In the genomic region with DNA sequence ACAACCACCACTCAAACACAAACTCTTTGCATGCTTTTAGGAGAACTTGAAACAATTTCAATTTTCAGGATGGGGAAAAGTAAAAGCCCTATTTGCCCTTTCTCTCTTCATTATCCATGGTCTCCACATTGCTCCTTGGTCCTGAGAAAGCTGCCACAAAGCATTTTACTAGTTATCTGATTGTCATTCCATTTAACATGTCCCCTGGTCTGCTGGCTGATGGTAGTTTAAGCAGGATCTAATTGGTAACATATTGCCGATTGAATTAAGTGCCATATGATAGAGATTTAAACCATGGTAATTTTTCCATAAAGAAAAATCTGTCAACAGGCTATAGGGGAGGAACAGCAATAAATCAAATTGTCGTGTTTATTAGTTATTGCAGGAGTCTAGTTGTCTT, we compare ENCODE assay signal across 17 cellular contexts. TPM values are rescaled to one million over a fixed set of nuclear protein-coding genes. Genes with fewer than 3 reads are reported as not detected.
DNase-seq lines count a peak whose midpoint lies in the region; TF ChIP-seq lines count a peak whose summit lies in the region.
"Had no signal": no experiment of that assay in that cellular context is flagged by ENCODE, and none has a peak within 500 bp of the region (broad histone marks: within the 10 kb centered on the region; RNA-seq: fewer than 3 reads in every experiment).

No MANE protein-coding gene starts in this region.

- TF ChIP-seq POLR2A in prostate gland (IDR thresholded peaks at IDR 0.05), result no peak

- H3F3A ChIP-seq in SK-N-SH (replicated peaks; ENCODE audit: insufficient read depth), result no peaks in the 10 kb centered on the region

- no peak overlapping the region for H3K4me2 ChIP-seq in SK-N-SH

- no peak overlapping the region for H3K4me3 Mint-ChIP-seq in immature natural killer cell
- H3K4me3 Mint-ChIP-seq: HFFc6; T-helper 2 cell treated with Interferon-gamma antibody and Interleukin-4, amounts not matched to agents 5 μg/mL and 100 μg/mL, for 36 hours had no signal

- H3K4me1 Mint-ChIP-seq in immature natural killer cell, result peaks cover 34 to 60% of the 10 kb centered on the region in 2 donors

- no peak overlapping the region for H3K9ac ChIP-seq in SK-N-SH

- no peaks in the 10 kb centered on the region for H3K27me3 ChIP-seq in SK-N-SH (ENCODE audit: insufficient read depth)
- no peaks in the 10 kb centered on the region for H3K27me3 ChIP-seq in prostate gland (replicated peaks; ENCODE audit: insufficient read depth)

- intact Hi-C loops in prostate gland (cut with DNase I), result no loop called here

- 8% methylated on average over 2 of the region's 2 CpGs for WGBS in SK-N-SH (ENCODE audit: low lambda C conversion rate)
- 32% methylated on average over 2 of the region's 2 CpGs for WGBS in prostate gland

- peaks cover 0 to 3% (median 3%) of the 10 kb centered on the region in 3 donors for H3K36me3 Mint-ChIP-seq in immature natural killer cell

- peak in 1 of 2 experiments; percentile 98; a peak in 2 of 4 replicates for TF ChIP-seq EP300 in SK-N-SH (IDR thresholded peaks at IDR 0.05; ENCODE audit: borderline replicate concordance in 1 of 2, low read depth in 1 of 2, low read length in 1 of 2)

- POLR2A ChIA-PET in SK-N-SH (lab: Yijun Ruan, JAX), result no interaction called here

- TF ChIP-seq CTCF in SK-N-SH (IDR thresholded peaks at IDR 0.05), result no peak
- TF ChIP-seq CTCF in prostate gland (IDR thresholded peaks at IDR 0.05), result no peak

- H3K4me1 ChIP-seq in SK-N-SH (ENCODE audit: control insufficient read depth in 1 of 2, insufficient read depth in 2 of 2, low read depth in 1 of 2, low read length in 1 of 2), result peaks cover 0 to 21% of the 10 kb centered on the region in 2 experiments; a peak in 2 of 4 replicates
- H3K4me1 ChIP-seq in prostate gland (replicated peaks), result no peaks in the 10 kb centered on the region

- no peaks in the 10 kb centered on the region for H3K9me3 Mint-ChIP-seq in immature natural killer cell
- H3K9me3 Mint-ChIP-seq: HFFc6; T-helper 2 cell treated with Interferon-gamma antibody and Interleukin-4, amounts not matched to agents 5 μg/mL and 100 μg/mL, for 36 hours had no signal

- H3K27ac Mint-ChIP-seq in immature natural killer cell, result no peak overlapping the region
- H3K27ac Mint-ChIP-seq: HFFc6; T-helper 2 cell treated with Interferon-gamma antibody and Interleukin-4, amounts not matched to agents 5 μg/mL and 100 μg/mL, for 36 hours had no signal

- CTCF ChIA-PET in SK-N-SH (lab: Yijun Ruan, JAX), result no interaction called here

- H3K27ac ChIP-seq in KOPT-K1 (ENCODE audit: low read depth, low read length, poor library complexity, severe bottlenecking) (peak overlapping the region; percentile 52), SK-N-SH (ENCODE audit: low read depth in 2 of 2, low read length in 1 of 2) (peak overlapping the region in 1 of 2 experiments; percentile 53; a peak in 1 of 4 replicates), prostate gland (no peak overlapping the region)

- H3K9me3 ChIP-seq in KOPT-K1 (ENCODE audit: insufficient read depth, low read length, poor library complexity, severe bottlenecking) (no peaks in the 10 kb centered on the region), SK-N-SH (no peaks in the 10 kb centered on the region), prostate gland (no peaks in the 10 kb centered on the region)

- DNase-seq in NOMO-1 treated with DMSO at 0.1 percent for 48 hours (lab: John Stamatoyannopoulos, UW; ENCODE audit: unreplicated experiment) (peak; percentile 2), NOMO-1 treated with dmso at 0.1 percent for 144 hours (lab: John Stamatoyannopoulos, UW; ENCODE audit: unreplicated experiment) (no peak), SK-N-SH (peak; percentile 79), NCI-H2029 treated with DMSO at 0.1 percent for 48 hours (lab: John Stamatoyannopoulos, UW) (no peak), prostate gland (ENCODE audit: low spot score) (no peak), NCI-H446 (lab: John Stamatoyannopoulos, UW) (no peak), immature natural killer cell (no peak)
- DNase-seq: GDM1; GOT3; HFFc6; NCI-H1092; NCI-H187; NCI-H526 treated with DMSO at 0.1 percent for 48 hours; NK-92 treated with Interleukin-12 subunit alpha and Interleukin-12 subunit beta, amount 100 ng/mL, for 24 hours had no signal

- TF ChIP-seq RAD21 in SK-N-SH (IDR thresholded peaks at IDR 0.05; ENCODE audit: low read length), result peak; percentile 44

- no peaks in the 10 kb centered on the region for H4K20me1 ChIP-seq in SK-N-SH (ENCODE audit: insufficient read depth)

- no peaks in the 10 kb centered on the region for H3K9me2 ChIP-seq in SK-N-SH

- H3K36me3 ChIP-seq in KOPT-K1 (ENCODE audit: insufficient read depth, low read length) (0 out of 2 replicates have a peak, but pooled peaks cover 4% of the 10 kb centered on the region), SK-N-SH (replicated peaks in 1 of 2; ENCODE audit: control insufficient read depth in 1 of 2, insufficient read depth in 2 of 2, low read length in 1 of 2) (no peaks in the 10 kb centered on the region), prostate gland (no peaks in the 10 kb centered on the region)

- no peak overlapping the region for H2AFZ ChIP-seq in SK-N-SH (ENCODE audit: low read depth)

- no peaks in the 10 kb centered on the region for H3K79me2 ChIP-seq in SK-N-SH (ENCODE audit: insufficient read depth)

- H3K4me3 ChIP-seq in SK-N-SH (ENCODE audit: low read depth in 2 of 2, low read length in 1 of 2) (no peak overlapping the region), prostate gland (no peak overlapping the region)
- H3K4me3 ChIP-seq: K562 had no signal

- peaks cover 6 to 13% (median 10%) of the 10 kb centered on the region in 3 donors for H3K27me3 Mint-ChIP-seq in immature natural killer cell (ENCODE audit: low read depth in 3 of 3)

TF ChIP-seq in SK-N-SH, 30 proteins besides CTCF, POLR2A, EP300 and RAD21 (continues in another document):
- peak; percentile 91 for TF ChIP-seq CHD2 (IDR thresholded peaks at IDR 0.05; ENCODE audit: low read length, partially characterized antibody)
- no peak for TF ChIP-seq SMC3 (IDR thresholded peaks at IDR 0.05; ENCODE audit: low read depth, low read length)
- peak; percentile 97 for TF ChIP-seq GATA2 (CRISPR knock-in tag; IDR thresholded peaks at IDR 0.05)
- TF ChIP-seq POLR2AphosphoS5 (IDR thresholded peaks at IDR 0.05; ENCODE audit: low read depth, low read length), result peak; percentile 44; the same call in 1 of the 2 replicates
- TF ChIP-seq, protein P1, sequence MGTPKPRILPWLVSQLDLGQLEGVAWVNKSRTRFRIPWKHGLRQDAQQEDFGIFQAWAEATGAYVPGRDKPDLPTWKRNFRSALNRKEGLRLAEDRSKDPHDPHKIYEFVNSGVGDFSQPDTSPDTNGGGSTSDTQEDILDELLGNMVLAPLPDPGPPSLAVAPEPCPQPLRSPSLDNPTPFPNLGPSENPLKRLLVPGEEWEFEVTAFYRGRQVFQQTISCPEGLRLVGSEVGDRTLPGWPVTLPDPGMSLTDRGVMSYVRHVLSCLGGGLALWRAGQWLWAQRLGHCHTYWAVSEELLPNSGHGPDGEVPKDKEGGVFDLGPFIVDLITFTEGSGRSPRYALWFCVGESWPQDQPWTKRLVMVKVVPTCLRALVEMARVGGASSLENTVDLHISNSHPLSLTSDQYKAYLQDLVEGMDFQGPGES (IDR thresholded peaks at IDR 0.05; ENCODE audit: low read depth, low read length), result no peak
- TF ChIP-seq RXRA (IDR thresholded peaks at IDR 0.05; ENCODE audit: borderline replicate concordance, low read depth), result no peak
- TF ChIP-seq, protein P2, sequence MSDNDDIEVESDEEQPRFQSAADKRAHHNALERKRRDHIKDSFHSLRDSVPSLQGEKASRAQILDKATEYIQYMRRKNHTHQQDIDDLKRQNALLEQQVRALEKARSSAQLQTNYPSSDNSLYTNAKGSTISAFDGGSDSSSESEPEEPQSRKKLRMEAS (IDR thresholded peaks at IDR 0.05; ENCODE audit: low read depth), result no peak
- TF ChIP-seq FOXJ3 (CRISPR knock-in tag; IDR thresholded peaks at IDR 0.05), result peak; percentile 88
- no peak for TF ChIP-seq SIN3A (IDR thresholded peaks at IDR 0.05; ENCODE audit: borderline replicate concordance, low read depth, low read length)
- TF ChIP-seq, protein P3, sequence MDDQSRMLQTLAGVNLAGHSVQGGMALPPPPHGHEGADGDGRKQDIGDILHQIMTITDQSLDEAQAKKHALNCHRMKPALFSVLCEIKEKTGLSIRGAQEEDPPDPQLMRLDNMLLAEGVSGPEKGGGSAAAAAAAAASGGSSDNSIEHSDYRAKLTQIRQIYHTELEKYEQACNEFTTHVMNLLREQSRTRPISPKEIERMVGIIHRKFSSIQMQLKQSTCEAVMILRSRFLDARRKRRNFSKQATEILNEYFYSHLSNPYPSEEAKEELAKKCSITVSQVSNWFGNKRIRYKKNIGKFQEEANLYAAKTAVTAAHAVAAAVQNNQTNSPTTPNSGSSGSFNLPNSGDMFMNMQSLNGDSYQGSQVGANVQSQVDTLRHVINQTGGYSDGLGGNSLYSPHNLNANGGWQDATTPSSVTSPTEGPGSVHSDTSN (IDR thresholded peaks at IDR 0.05), result no peak
- TF ChIP-seq FOXM1 (IDR thresholded peaks at IDR 0.05; ENCODE audit: low read depth), result no peak
- peak; percentile 59; the same call in 1 of the 2 replicates for TF ChIP-seq RFX5 (IDR thresholded peaks at IDR 0.05; ENCODE audit: low read length)
- TF ChIP-seq, protein P4, sequence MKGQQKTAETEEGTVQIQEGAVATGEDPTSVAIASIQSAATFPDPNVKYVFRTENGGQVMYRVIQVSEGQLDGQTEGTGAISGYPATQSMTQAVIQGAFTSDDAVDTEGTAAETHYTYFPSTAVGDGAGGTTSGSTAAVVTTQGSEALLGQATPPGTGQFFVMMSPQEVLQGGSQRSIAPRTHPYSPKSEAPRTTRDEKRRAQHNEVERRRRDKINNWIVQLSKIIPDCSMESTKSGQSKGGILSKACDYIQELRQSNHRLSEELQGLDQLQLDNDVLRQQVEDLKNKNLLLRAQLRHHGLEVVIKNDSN (IDR thresholded peaks at IDR 0.05; ENCODE audit: borderline replicate concordance, low read depth), result no peak
- TF ChIP-seq MXI1 (IDR thresholded peaks at IDR 0.05; ENCODE audit: low read depth, low read length), result 0 out of 2 replicates have a peak, but pooled peaks have one; percentile 63

RNA-seq across cellular contexts. Expression of a gene that starts 3.3 kb away (rescaled TPM):
- 0.24 and 0.36 TPM in 2 replicates for polyA plus RNA-seq in SK-N-SH (2012; rRNA removed)
- 0.22 and 0.59 TPM in 2 replicates for polyA plus RNA-seq in SK-N-SH (2012; cell fraction: cytosol; rRNA removed)
- 0.62 and 1.0 TPM in 2 replicates for polyA plus RNA-seq in SK-N-SH (2012; cell fraction: nucleus; rRNA removed)
- 100 to 1,000 TPM in 1 of 2 donors, 10 to 100 TPM in 1; 74.4 to 113 TPM for total RNA-seq in prostate gland
- polyA plus RNA-seq in immature natural killer cell, result 1 to 10 TPM; 1.4 to 7.4 (median 3.8) TPM
- polyA plus RNA-seq: K562 had no signal

Comparison
In these comparisons a context has a peak if more than half of its experiments do, and no peak if none do; other contexts are left out.
1. DNase-seq: peak in NOMO-1 treated with DMSO at 0.1 percent for 48 hours (single experiment) and SK-N-SH (single experiment); none in NOMO-1 treated with dmso at 0.1 percent for 144 hours (single experiment), NCI-H2029 treated with DMSO at 0.1 percent for 48 hours (single experiment), prostate gland (single experiment), NCI-H446 (0 of 2) and immature natural killer cell (0 of 3).